Comparison of ENCODE assay signal across 20 cellular contexts in genomic region chr6:142803495-142804049, GRCh38.
A peak's percentile ranks its signal among the peaks of the same experiment; 100 is the strongest.
DNase-seq lines count a peak whose midpoint lies in the region; ATAC-seq, FAIRE-seq and TF ChIP-seq lines count a peak whose summit lies in the region.
"Had no signal": no experiment of that assay in that cellular context is flagged by ENCODE, and none has a peak within 500 bp of the region (broad histone marks: within the 10 kb centered on the region; RNA-seq: fewer than 3 reads in every experiment).

No MANE protein-coding gene starts in this region.

- H3K36me3 Mint-ChIP-seq in activated CD4-positive, alpha-beta T cell treated with anti-CD3 and anti-CD28 coated beads for 36 hours (ENCODE audit: low read depth), result peaks cover 42% of the 10 kb centered on the region
- peaks cover 73% of the 10 kb centered on the region for H3K36me3 Mint-ChIP-seq in activated naive CD8-positive, alpha-beta T cell treated with anti-CD3 and anti-CD28 coated beads for 36 hours

- no peak for DNase-seq in activated CD4-positive, alpha-beta T cell treated with anti-CD3 and anti-CD28 coated beads for 36 hours
- DNase-seq in activated CD4-positive, alpha-beta T cell treated with anti-CD3 and anti-CD28 coated beads for 4 hours, result no peak
- DNase-seq in GM12891 (ENCODE audit: insufficient read length, low spot score), result no peak
- DNase-seq in activated naive CD8-positive, alpha-beta T cell treated with anti-CD3 and anti-CD28 coated beads for 36 hours, result no peak
- no peak for DNase-seq in omental fat pad (ENCODE audit: low spot score)
- DNase-seq in activated CD8-positive, alpha-beta memory T cell treated with anti-CD3 and anti-CD28 coated beads, Interleukin-2, amount 50 U/mL, for 48 hours, result no peak
- DNase-seq: 8988T; activated CD4-positive, CD25-positive, alpha-beta regulatory T cell treated with anti-CD3 and anti-CD28 coated beads, Interleukin-2, amount 50 U/mL, for 72 hours; BE2C; heart right ventricle; left lung; NCI-H524; RPMI8226; SK-N-SH; stimulated activated CD4-positive, alpha-beta T cell treated with anti-CD3 and anti-CD28 coated beads, Interleukin-4, amount 100 ng/mL, for 1 hour; T1000; upper lobe of left lung had no signal

- peaks cover 97% of the 10 kb centered on the region for H3K4me1 Mint-ChIP-seq in activated CD4-positive, alpha-beta T cell treated with anti-CD3 and anti-CD28 coated beads for 36 hours
- peaks cover 88% of the 10 kb centered on the region for H3K4me1 Mint-ChIP-seq in activated naive CD8-positive, alpha-beta T cell treated with anti-CD3 and anti-CD28 coated beads for 36 hours

- no peak for TF ChIP-seq POLR2A in GM12891 (IDR thresholded peaks at IDR 0.05; ENCODE audit: low read depth, low read length)

- peaks cover 7% of the 10 kb centered on the region for H3K9me3 Mint-ChIP-seq in activated CD4-positive, alpha-beta T cell treated with anti-CD3 and anti-CD28 coated beads for 36 hours (ENCODE audit: low read depth)
- H3K9me3 Mint-ChIP-seq in activated naive CD8-positive, alpha-beta T cell treated with anti-CD3 and anti-CD28 coated beads for 36 hours, result peaks cover 12% of the 10 kb centered on the region

- peak; percentile 33 for FAIRE-seq in GM12891 (lab: Jason Lieb, UNC)
- FAIRE-seq: D721Med had no signal

- H3K4me3 Mint-ChIP-seq in activated CD4-positive, alpha-beta T cell treated with anti-CD3 and anti-CD28 coated beads for 36 hours, result peak overlapping the region; percentile 26
- H3K4me3 Mint-ChIP-seq in activated naive CD8-positive, alpha-beta T cell treated with anti-CD3 and anti-CD28 coated beads for 36 hours, result peak overlapping the region; percentile 22

- no peaks in the 10 kb centered on the region for H3K27me3 Mint-ChIP-seq in activated CD4-positive, alpha-beta T cell treated with anti-CD3 and anti-CD28 coated beads for 36 hours
- H3K27me3 Mint-ChIP-seq in activated naive CD8-positive, alpha-beta T cell treated with anti-CD3 and anti-CD28 coated beads for 36 hours, result no peaks in the 10 kb centered on the region

- POLR2A ChIA-PET in activated CD4-positive, alpha-beta T cell treated with anti-CD3 and anti-CD28 coated beads for 36 hours (lab: Charles Lee), result interaction anchor here (1.1 to 1.5 kb wide), 2 partner anchors 15 to 140 kb away, joined by 4 to 5 read pairs; no protein-coding TSS in a partner anchor

- no peak for TF ChIP-seq CTCF in omental fat pad (IDR thresholded peaks at IDR 0.05)

- no peak for ATAC-seq in activated CD4-positive, alpha-beta T cell treated with anti-CD3 and anti-CD28 coated beads for 36 hours
- ATAC-seq in omental fat pad (ENCODE audit: low FRiP score) (peak; percentile 13), GM21367 (IDR thresholded peaks at IDR 0.05; ENCODE audit: unreplicated experiment) (no peak), HG02938 (IDR thresholded peaks at IDR 0.05; ENCODE audit: unreplicated experiment) (no peak)
- ATAC-seq: heart right ventricle, left lung had no signal

- CTCF ChIA-PET in activated CD4-positive, alpha-beta T cell treated with anti-CD3 and anti-CD28 coated beads for 36 hours (lab: Charles Lee), result interaction anchor here (0.6 to 1.5 kb wide), 6 partner anchors 9 to 1205 kb away, joined by 3 to 8 read pairs (median 4); no protein-coding TSS in a partner anchor

- intact Hi-C loops in activated CD4-positive, alpha-beta T cell treated with anti-CD3 and anti-CD28 coated beads for 36 hours (cut with DNase I, micrococcal nuclease), result loop anchor here in 1 of 2 experiments (5.0 kb wide), 1 partner anchor 39 kb away; no protein-coding TSS in a partner anchor

- H3K27ac Mint-ChIP-seq in activated CD4-positive, alpha-beta T cell treated with anti-CD3 and anti-CD28 coated beads for 36 hours, result peak overlapping the region; percentile 86
- H3K27ac Mint-ChIP-seq in activated naive CD8-positive, alpha-beta T cell treated with anti-CD3 and anti-CD28 coated beads for 36 hours, result peak overlapping the region; percentile 89

TF ChIP-seq in GM12891, 5 proteins besides CTCF, POLR2A, EP300 and RAD21:
- TF ChIP-seq TAF1 (IDR thresholded peaks at IDR 0.05; ENCODE audit: low read depth, low read length), result no peak
- no peak for TF ChIP-seq POU2F2 (IDR thresholded peaks at IDR 0.05; ENCODE audit: low read depth, low read length)
- no peak for TF ChIP-seq POLR2AphosphoS5 (IDR thresholded peaks at IDR 0.05; ENCODE audit: low read depth, low read length)
- no peak for TF ChIP-seq PAX5 (IDR thresholded peaks at IDR 0.05; ENCODE audit: insufficient read depth, low read length, severe bottlenecking)
- TF ChIP-seq SPI1 (IDR thresholded peaks at IDR 0.05; ENCODE audit: low read depth, low read length), result no peak
